In genomic region chr15:78951841-78952238, GRCh38 we compare ENCODE assay signal across 12 cellular contexts. TPM values are rescaled to one million over a fixed set of nuclear protein-coding genes. Genes with fewer than 3 reads are reported as not detected.
DNase-seq lines count a peak whose midpoint lies in the region; ATAC-seq and TF ChIP-seq lines count a peak whose summit lies in the region.
"Had no signal": no experiment of that assay in that cellular context is flagged by ENCODE, and none has a peak within 500 bp of the region (broad histone marks: within the 10 kb centered on the region; RNA-seq: fewer than 3 reads in every experiment).

No MANE protein-coding gene starts in this region.

- H3K27ac ChIP-seq in left lung, result peak overlapping the region; percentile 76 to 82
- no peak overlapping the region for H3K27ac ChIP-seq in tibial artery

- H3K4me3 ChIP-seq in left lung (no peak overlapping the region), tibial artery (no peak overlapping the region)
- H3K4me3 ChIP-seq: spleen had no signal

- intact Hi-C loops in left lung (cut with DNase I) (no loop called here), tibial artery (cut with DNase I; ENCODE audit: low total_unique reads) (no loop called here)

- peak; percentile 46 for DNase-seq in AG08396 (ENCODE audit: low spot score)
- peak; percentile 6 for DNase-seq in HS-5 (ENCODE audit: low read depth)
- DNase-seq in amniotic epithelial cell (ENCODE audit: low read depth), result peak; percentile 90
- peak in 1 of 2 donors; percentile 58 for DNase-seq in left lung
- DNase-seq in tibial artery, result no peak
- no peak for DNase-seq in stimulated activated naive CD4-positive, alpha-beta T cell (lab: John Stamatoyannopoulos, UW)
- DNase-seq: SHP77; spleen; stimulated activated naive CD8-positive, alpha-beta T cell treated with anti-CD3 and anti-CD28 coated beads, Interleukin-15, amount 100 ng/mL, for 72 hours had no signal

- H3K9me3 ChIP-seq in left lung (no peaks in the 10 kb centered on the region), tibial artery (no peaks in the 10 kb centered on the region)
- H3K9me3 ChIP-seq: Caco-2, spleen had no signal

- no peaks in the 10 kb centered on the region for H3K27me3 ChIP-seq in left lung
- H3K27me3 ChIP-seq in tibial artery, result no peaks in the 10 kb centered on the region
- H3K27me3 ChIP-seq: spleen had no signal

- H3K4me1 ChIP-seq in left lung, result peaks cover 15% of the 10 kb centered on the region in 2 donors
- no peaks in the 10 kb centered on the region for H3K4me1 ChIP-seq in tibial artery

- no peaks in the 10 kb centered on the region for H3K36me3 ChIP-seq in left lung
- no peaks in the 10 kb centered on the region for H3K36me3 ChIP-seq in tibial artery
- H3K36me3 ChIP-seq: spleen had no signal

- TF ChIP-seq CTCF in left lung (IDR thresholded peaks at IDR 0.05) (no peak), tibial artery (IDR thresholded peaks at IDR 0.05) (no peak)

- peak; percentile 87 for ATAC-seq in left lung
- no peak for ATAC-seq in GM21367 (IDR thresholded peaks at IDR 0.05; ENCODE audit: unreplicated experiment)
- ATAC-seq in GM18909 (IDR thresholded peaks at IDR 0.05; ENCODE audit: poor library complexity, unreplicated experiment), result no peak
- ATAC-seq: stimulated activated naive CD8-positive, alpha-beta T cell treated with anti-CD3 and anti-CD28 coated beads, Interleukin-15, amount 100 ng/mL, for 72 hours had no signal

RNA-seq across cellular contexts. Expression of gene CTSH, which starts 7.0 kb away (rescaled TPM):
- total RNA-seq in left lung, result 1,000 to 10,000 TPM; 1,132 to 1,298 TPM

Comparison
In these comparisons a context has a peak if more than half of its experiments do, and no peak if none do; other contexts are left out.
1. DNase-seq: peak in AG08396 (single experiment), HS-5 (single experiment) and amniotic epithelial cell (single experiment); none in tibial artery (0 of 2) and stimulated activated naive CD4-positive, alpha-beta T cell (0 of 6).
2. H3K27ac ChIP-seq: peak in left lung (2 of 2); none in tibial artery (0 of 2).